ENCODE assay signal across 8 cellular contexts in genomic region chr2:232230557-232230956, GRCh38.
DNase-seq lines count a peak whose midpoint lies in the region; ATAC-seq, FAIRE-seq and TF ChIP-seq lines count a peak whose summit lies in the region.

No MANE protein-coding gene starts in this region.

- BruUV-seq in HCT116 (replicated peaks; lab: Mats Ljungman, UMichigan): no TSS peak

- H3K27me3 ChIP-seq in BE2C (no peaks in the 10 kb centered on the region), HCT116 (ENCODE audit: insufficient read depth, low read length) (no peaks in the 10 kb centered on the region), keratinocyte (ENCODE audit: control insufficient read depth, extremely low read depth, insufficient read depth, low read length) (no peaks in the 10 kb centered on the region), MG63 (no peaks in the 10 kb centered on the region)

- H3K9me1 ChIP-seq in keratinocyte (ENCODE audit: control insufficient read depth, extremely low read depth, insufficient read depth, low read length): no peaks in the 10 kb centered on the region

- H3K79me2 ChIP-seq in HCT116 (ENCODE audit: insufficient read depth, low read length) (no peaks in the 10 kb centered on the region), keratinocyte (ENCODE audit: control insufficient read depth, insufficient read depth, low read length) (no peaks in the 10 kb centered on the region)

- no peak overlapping the region for H3K4me3 ChIP-seq in BE2C (ENCODE audit: low read depth, low read length)
- H3K4me3 ChIP-seq in HCT116 (replicated peaks in 1 of 2; ENCODE audit: low read depth in 1 of 2, low read length in 2 of 2): no peak overlapping the region
- H3K4me3 ChIP-seq in keratinocyte (ENCODE audit: control insufficient read depth in 2 of 3, extremely low read depth in 1 of 3, insufficient read depth in 2 of 3, low read depth in 1 of 3, low read length in 3 of 3): no peak overlapping the region
- H3K4me3 ChIP-seq in MG63: no peak overlapping the region

- H3K36me3 ChIP-seq in BE2C: no peaks in the 10 kb centered on the region
- no peaks in the 10 kb centered on the region for H3K36me3 ChIP-seq in HCT116 (ENCODE audit: control insufficient read depth in 1 of 2, insufficient read depth in 2 of 2, low read length in 2 of 2)
- H3K36me3 ChIP-seq in keratinocyte (ENCODE audit: control insufficient read depth in 2 of 2, extremely low read depth in 1 of 2, insufficient read depth in 2 of 2, low read length in 2 of 2): no peaks in the 10 kb centered on the region
- no peaks in the 10 kb centered on the region for H3K36me3 ChIP-seq in MG63

- H4K20me1 ChIP-seq in HCT116 (ENCODE audit: insufficient read depth): no peaks in the 10 kb centered on the region
- no peaks in the 10 kb centered on the region for H4K20me1 ChIP-seq in keratinocyte (ENCODE audit: control insufficient read depth, extremely low read depth, insufficient read depth, low read length)

- no peaks in the 10 kb centered on the region for H3K9me3 Mint-ChIP-seq in activated CD4-positive, alpha-beta T cell treated with anti-CD3 and anti-CD28 coated beads, Interleukin-2, amount 10 ng/mL, durations not matched to agents 7 days and 5 days
- no peaks in the 10 kb centered on the region for H3K9me3 Mint-ChIP-seq in naive thymus-derived CD8-positive, alpha-beta T cell

- POLR2A ChIA-PET in HCT116 (lab: Charles Lee): no interaction called here
- POLR2A ChIA-PET in activated CD4-positive, alpha-beta T cell treated with anti-CD3 and anti-CD28 coated beads, Interleukin-2, amount 10 ng/mL, durations not matched to agents 7 days and 5 days (lab: Charles Lee): no interaction called here
- POLR2A ChIA-PET in naive thymus-derived CD8-positive, alpha-beta T cell (lab: Charles Lee): interaction anchor here (1.2 kb wide), 1 partner anchor 10 kb away, joined by 4 read pairs; no protein-coding TSS in a partner anchor

- intact Hi-C loops in HCT116 (cut with micrococcal nuclease): loop anchor here (1.0 kb wide), 1 partner anchor 305 kb away; no protein-coding TSS in a partner anchor

- no peak overlapping the region for H3K9ac ChIP-seq in HCT116 (ENCODE audit: low read length)
- no peak overlapping the region for H3K9ac ChIP-seq in keratinocyte (ENCODE audit: control insufficient read depth, extremely low read depth, insufficient read depth, low read length)

- H3K9me2 ChIP-seq in HCT116 (ENCODE audit: insufficient read depth): no peaks in the 10 kb centered on the region

- RAD21 ChIA-PET in HCT116 (lab: Charles Lee; ENCODE audit: low non-redundant PET in 1 of 2, low total read pairs in 2 of 2, uncharacterized antibody in 2 of 2, unreplicated experiment in 2 of 2): no interaction called here

- TF ChIP-seq CTCF in BE2C (IDR thresholded peaks at IDR 0.05; ENCODE audit: low read depth, low read length): peak; percentile 36
- TF ChIP-seq CTCF in HCT116 (IDR thresholded peaks at IDR 0.05 in 2 of 3, conservative IDR thresholded peaks at IDR 0.05 in 1 of 3; ENCODE audit: borderline replicate concordance in 1 of 3, insufficient read depth in 1 of 3, low read depth in 2 of 3, low read length in 2 of 3): peak in 2 of 3 experiments; percentile 38 to 39; a peak in 3 of 6 replicates
- TF ChIP-seq CTCF in keratinocyte (optimal IDR thresholded peaks at IDR 0.05 in 1 of 3, IDR thresholded peaks at IDR 0.05 in 1 of 3, conservative IDR thresholded peaks at IDR 0.05 in 1 of 3; ENCODE audit: extremely low read depth in 1 of 3, insufficient read depth in 2 of 3, low read length in 3 of 3): peak in 2 of 3 experiments; percentile 50 to 62
- no peak for TF ChIP-seq CTCF in omental fat pad (IDR thresholded peaks at IDR 0.05)

- H3K27ac Mint-ChIP-seq in activated CD4-positive, alpha-beta T cell treated with anti-CD3 and anti-CD28 coated beads, Interleukin-2, amount 10 ng/mL, durations not matched to agents 7 days and 5 days: no peak overlapping the region
- no peak overlapping the region for H3K27ac Mint-ChIP-seq in naive thymus-derived CD8-positive, alpha-beta T cell

- FAIRE-seq in keratinocyte (lab: Jason Lieb, UNC): no peak

- CTCF ChIA-PET in HCT116 (lab: Charles Lee): interaction anchor here (0.6 to 1.7 kb wide), 5 partner anchors 302 to 446 kb away, joined by 3 to 7 read pairs (median 3); no protein-coding TSS in a partner anchor
- CTCF ChIA-PET in activated CD4-positive, alpha-beta T cell treated with anti-CD3 and anti-CD28 coated beads, Interleukin-2, amount 10 ng/mL, durations not matched to agents 7 days and 5 days (lab: Charles Lee): interaction anchor here (1.1 to 1.4 kb wide), 3 partner anchors 8 to 22 kb away, joined by 3 read pairs; no protein-coding TSS in a partner anchor

- H3K9me3 ChIP-seq in BE2C (no peaks in the 10 kb centered on the region), HCT116 (ENCODE audit: control insufficient read depth in 1 of 2, insufficient read depth in 1 of 2, low read depth in 1 of 2, low read length in 2 of 2) (no peaks in the 10 kb centered on the region), keratinocyte (ENCODE audit: control insufficient read depth, low read depth, low read length) (no peaks in the 10 kb centered on the region), MG63 (no peaks in the 10 kb centered on the region)

- no peak overlapping the region for H3K4me3 Mint-ChIP-seq in activated CD4-positive, alpha-beta T cell treated with anti-CD3 and anti-CD28 coated beads, Interleukin-2, amount 10 ng/mL, durations not matched to agents 7 days and 5 days
- H3K4me3 Mint-ChIP-seq in naive thymus-derived CD8-positive, alpha-beta T cell: no peak overlapping the region

- DNase-seq in BE2C (peak; percentile 33), HCT116 (ENCODE audit: low read depth, low spot score) (peak; percentile 3), keratinocyte (ENCODE audit: low read depth, low spot score) (no peak), omental fat pad (ENCODE audit: low spot score) (no peak), MG63 (no peak)
- peak; percentile 23 for DNase-seq in activated CD4-positive, alpha-beta T cell treated with anti-CD3 and anti-CD28 coated beads, Interleukin-2, amount 10 ng/mL, durations not matched to agents 7 days and 5 days
- DNase-seq in naive thymus-derived CD8-positive, alpha-beta T cell: no peak

- H3K4me1 ChIP-seq in BE2C: no peaks in the 10 kb centered on the region
- peaks cover under 1 to 3% of the 10 kb centered on the region in 2 experiments; a peak in 3 of 4 replicates for H3K4me1 ChIP-seq in HCT116 (ENCODE audit: control insufficient read depth in 1 of 2, insufficient read depth in 2 of 2, low read length in 2 of 2)
- H3K4me1 ChIP-seq in keratinocyte (ENCODE audit: control insufficient read depth, extremely low read depth, insufficient read depth, low read length): peaks cover under 1% of the 10 kb centered on the region

- H3K36me3 Mint-ChIP-seq in activated CD4-positive, alpha-beta T cell treated with anti-CD3 and anti-CD28 coated beads, Interleukin-2, amount 10 ng/mL, durations not matched to agents 7 days and 5 days (ENCODE audit: low read depth): no peaks in the 10 kb centered on the region
- H3K36me3 Mint-ChIP-seq in naive thymus-derived CD8-positive, alpha-beta T cell: no peaks in the 10 kb centered on the region

- ATAC-seq in HCT116: peak; percentile 67
- ATAC-seq in naive thymus-derived CD8-positive, alpha-beta T cell: no peak
- no peak for ATAC-seq in GM19395 (IDR thresholded peaks at IDR 0.05; ENCODE audit: unreplicated experiment)
- no peak for ATAC-seq in omental fat pad (ENCODE audit: low FRiP score)

- H3K27me3 Mint-ChIP-seq in activated CD4-positive, alpha-beta T cell treated with anti-CD3 and anti-CD28 coated beads, Interleukin-2, amount 10 ng/mL, durations not matched to agents 7 days and 5 days: no peaks in the 10 kb centered on the region
- H3K27me3 Mint-ChIP-seq in naive thymus-derived CD8-positive, alpha-beta T cell: no peaks in the 10 kb centered on the region

- peaks cover 17% of the 10 kb centered on the region for H3K4me1 Mint-ChIP-seq in activated CD4-positive, alpha-beta T cell treated with anti-CD3 and anti-CD28 coated beads, Interleukin-2, amount 10 ng/mL, durations not matched to agents 7 days and 5 days
- peaks cover 0 to 28% (median 19%) of the 10 kb centered on the region in 4 donors for H3K4me1 Mint-ChIP-seq in naive thymus-derived CD8-positive, alpha-beta T cell

- dilution Hi-C loops in keratinocyte (cut with MboI; ENCODE audit: extremely low pct_ligation_motif_present, low sequenced_read_pairs): no loop called here

- H2AFZ ChIP-seq in HCT116 (ENCODE audit: low read depth, low read length, poor library complexity, severe bottlenecking): no peak overlapping the region
- no peak overlapping the region for H2AFZ ChIP-seq in keratinocyte (ENCODE audit: control insufficient read depth, low read length)

- H3K4me2 ChIP-seq in HCT116 (ENCODE audit: low read length): no peak overlapping the region
- H3K4me2 ChIP-seq in keratinocyte (ENCODE audit: control insufficient read depth, extremely low read depth, insufficient read depth, low read depth, low read length): no peak overlapping the region

- TF ChIP-seq POLR2A in HCT116 (IDR thresholded peaks at IDR 0.05; ENCODE audit: borderline replicate concordance, extremely low read depth, insufficient read depth, insufficient read length): no peak

- H3K27ac ChIP-seq in HCT116 (ENCODE audit: low read depth, low read length): no peak overlapping the region
- no peak overlapping the region for H3K27ac ChIP-seq in keratinocyte (ENCODE audit: control insufficient read depth, insufficient read depth, low read length)

- TF ChIP-seq RAD21 in HCT116 (IDR thresholded peaks at IDR 0.05; ENCODE audit: low read depth): peak; percentile 32; the same call in 1 of the 2 replicates

TF ChIP-seq in HCT116, 20 proteins besides CTCF, POLR2A, EP300 and RAD21 (continues in another document):
- TF ChIP-seq ELF1 (IDR thresholded peaks at IDR 0.05; ENCODE audit: borderline replicate concordance, low read depth): no peak
- TF ChIP-seq MAX (IDR thresholded peaks at IDR 0.05): no peak
- TF ChIP-seq, protein P1, sequence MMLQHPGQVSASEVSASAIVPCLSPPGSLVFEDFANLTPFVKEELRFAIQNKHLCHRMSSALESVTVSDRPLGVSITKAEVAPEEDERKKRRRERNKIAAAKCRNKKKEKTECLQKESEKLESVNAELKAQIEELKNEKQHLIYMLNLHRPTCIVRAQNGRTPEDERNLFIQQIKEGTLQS (IDR thresholded peaks at IDR 0.05): no peak
- TF ChIP-seq EZH2phosphoT487 (IDR thresholded peaks at IDR 0.05; ENCODE audit: borderline replicate concordance): no peak
- no peak for TF ChIP-seq FOSL1 (IDR thresholded peaks at IDR 0.05; ENCODE audit: low read depth)

Comparison
In these comparisons a context has a peak if more than half of its experiments do, and no peak if none do; other contexts are left out.
1. DNase-seq: peak in BE2C (single experiment), HCT116 (single experiment) and activated CD4-positive, alpha-beta T cell treated with anti-CD3 and anti-CD28 coated beads, Interleukin-2, amount 10 ng/mL, durations not matched to agents 7 days and 5 days (single experiment); none in keratinocyte (single experiment), naive thymus-derived CD8-positive, alpha-beta T cell (0 of 10), omental fat pad (single experiment) and MG63 (single experiment).
2. CTCF ChIP-seq: peak in BE2C (single experiment), HCT116 (2 of 3) and keratinocyte (2 of 3); none in omental fat pad (0 of 3).